In the genomic region with DNA sequence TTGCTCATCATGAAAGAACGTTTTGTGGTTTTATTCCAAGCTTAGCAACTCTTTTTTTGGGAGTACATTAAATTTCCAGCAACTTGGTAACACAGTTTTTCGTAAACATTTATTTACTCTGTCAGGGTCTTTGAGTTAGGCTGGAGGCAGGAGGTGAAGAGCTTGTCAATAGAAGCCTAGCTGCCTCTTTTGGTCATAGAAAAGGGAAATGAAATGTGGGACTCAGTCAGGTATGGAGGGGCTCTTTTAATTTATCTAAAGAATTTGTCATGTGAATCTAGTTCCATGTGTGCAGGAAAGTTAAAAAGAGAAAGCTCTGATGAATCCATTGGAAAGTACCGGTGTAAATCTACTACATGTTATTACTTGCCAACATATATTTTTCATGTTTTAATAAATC, we compare ENCODE assay signal across 25 cellular contexts. TPM values are rescaled to one million over a fixed set of nuclear protein-coding genes. Genes with fewer than 3 reads are reported as not detected.
DNase-seq lines count a peak whose midpoint lies in the region; ATAC-seq and TF ChIP-seq lines count a peak whose summit lies in the region.
"Had no signal": no experiment of that assay in that cellular context is flagged by ENCODE, and none has a peak within 500 bp of the region (broad histone marks: within the 10 kb centered on the region; RNA-seq: fewer than 3 reads in every experiment).

No MANE protein-coding gene starts in this region.

- no peaks in the 10 kb centered on the region for H3K79me2 ChIP-seq in OCI-LY3 (ENCODE audit: low read length)
- no peaks in the 10 kb centered on the region for H3K79me2 ChIP-seq in osteoblast (ENCODE audit: insufficient read depth, low read length)

- peak overlapping the region; percentile 51 for H3K4me3 ChIP-seq in OCI-LY3 (ENCODE audit: low read length)
- H3K4me3 ChIP-seq in tibial artery: no peak overlapping the region
- no peak overlapping the region for H3K4me3 ChIP-seq in osteoblast (ENCODE audit: insufficient read depth, low read length)
- H3K4me3 ChIP-seq: BLaER1, dorsolateral prefrontal cortex, gastrocnemius medialis, psoas muscle, SJCRH30, thyroid gland had no signal

- H3K27me3 Mint-ChIP-seq in stimulated activated naive B cell treated with anti-CD40 and anti-IgM and Interleukin-4, amounts not matched to agents 10 μg/mL and 1 μg/mL and 100 μg/mL, for 72 hours: peaks cover 6 to 23% of the 10 kb centered on the region in 2 donors

- DNase-seq in stimulated activated naive B cell treated with anti-CD40 and anti-IgM and Interleukin-4, amounts not matched to agents 10 μg/mL and 1 μg/mL and 100 μg/mL, for 72 hours: no peak
- DNase-seq in tibial artery: no peak
- DNase-seq in NCI-H1930 (lab: John Stamatoyannopoulos, UW): no peak
- DNase-seq in osteoblast (ENCODE audit: insufficient read length, low spot score, missing footprints): no peak
- DNase-seq: activated CD4-positive, alpha-beta T cell treated with anti-CD3 and anti-CD28 coated beads for 48 hours; DMS 273 treated with DMSO at 0.1 percent for 48 hours; dorsolateral prefrontal cortex; EL; gastrocnemius medialis; midbrain; naive thymus-derived CD4-positive, alpha-beta T cell; NCI-H1694; nucleus accumbens; psoas muscle; SJCRH30; stimulated activated CD8-positive, alpha-beta memory T cell treated with anti-CD3 and anti-CD28 coated beads, Interleukin-4, amount 100 ng/mL, for 48 hours; T-helper 9 cell; thyroid gland had no signal

- H3K4me1 Mint-ChIP-seq in stimulated activated naive B cell treated with anti-CD40 and anti-IgM and Interleukin-4, amounts not matched to agents 10 μg/mL and 1 μg/mL and 100 μg/mL, for 72 hours: peaks cover 5 to 11% of the 10 kb centered on the region in 2 donors
- H3K4me1 Mint-ChIP-seq: naive thymus-derived CD4-positive, alpha-beta T cell had no signal

- H3K4me1 ChIP-seq in OCI-LY3 (ENCODE audit: low read length) (peaks cover 25% of the 10 kb centered on the region), tibial artery (no peaks in the 10 kb centered on the region), osteoblast (ENCODE audit: insufficient read depth, low read length) (no peaks in the 10 kb centered on the region)
- H3K4me1 ChIP-seq: BLaER1, gastrocnemius medialis, psoas muscle, SJCRH30, thyroid gland had no signal

- H3K4me3 Mint-ChIP-seq in stimulated activated naive B cell treated with anti-CD40 and anti-IgM and Interleukin-4, amounts not matched to agents 10 μg/mL and 1 μg/mL and 100 μg/mL, for 72 hours: no peak overlapping the region
- H3K4me3 Mint-ChIP-seq: activated naive CD8-positive, alpha-beta T cell; naive thymus-derived CD4-positive, alpha-beta T cell had no signal

- H2AFZ ChIP-seq in OCI-LY3 (ENCODE audit: low read depth, low read length) (peak overlapping the region; percentile 57), osteoblast (ENCODE audit: low read length) (no peak overlapping the region)

- H3K27ac ChIP-seq in OCI-LY3 (ENCODE audit: low read length) (peak overlapping the region; percentile 60), tibial artery (no peak overlapping the region), osteoblast (ENCODE audit: low read depth, low read length) (no peak overlapping the region)
- H3K27ac ChIP-seq: BLaER1, dorsolateral prefrontal cortex, gastrocnemius medialis, psoas muscle, SJCRH30, thyroid gland, VCaP had no signal

- TF ChIP-seq CTCF in OCI-LY3 (IDR thresholded peaks at IDR 0.05; ENCODE audit: low read depth, low read length): no peak
- TF ChIP-seq CTCF in tibial artery (IDR thresholded peaks at IDR 0.05): no peak
- TF ChIP-seq CTCF in osteoblast (IDR thresholded peaks at IDR 0.05; ENCODE audit: extremely low read depth, low read depth, low read length): no peak

- H4K20me1 ChIP-seq in OCI-LY3 (ENCODE audit: insufficient read depth, low read length) (no peaks in the 10 kb centered on the region), osteoblast (ENCODE audit: insufficient read depth, low read length) (no peaks in the 10 kb centered on the region)
- H4K20me1 ChIP-seq: BLaER1 had no signal

- H3K36me3 ChIP-seq in OCI-LY3 (replicated peaks; ENCODE audit: low read depth, low read length): peaks cover 4% of the 10 kb centered on the region
- H3K36me3 ChIP-seq in tibial artery: no peaks in the 10 kb centered on the region
- H3K36me3 ChIP-seq in osteoblast (ENCODE audit: insufficient read depth, low read length): no peaks in the 10 kb centered on the region
- H3K36me3 ChIP-seq: BLaER1, gastrocnemius medialis, SJCRH30, thyroid gland had no signal

- H3K27ac Mint-ChIP-seq in stimulated activated naive B cell treated with anti-CD40 and anti-IgM and Interleukin-4, amounts not matched to agents 10 μg/mL and 1 μg/mL and 100 μg/mL, for 72 hours: no peak overlapping the region
- H3K27ac Mint-ChIP-seq: activated naive CD8-positive, alpha-beta T cell; naive thymus-derived CD4-positive, alpha-beta T cell had no signal

- intact Hi-C loops in tibial artery (cut with DNase I; ENCODE audit: low total_unique reads): no loop called here

- ATAC-seq in GM18858 (IDR thresholded peaks at IDR 0.05; ENCODE audit: unreplicated experiment): peak; percentile 53
- ATAC-seq in HG02852 (IDR thresholded peaks at IDR 0.05; ENCODE audit: unreplicated experiment): peak; percentile 61
- ATAC-seq in stimulated activated naive B cell treated with anti-CD40 and anti-IgM and Interleukin-4, amounts not matched to agents 10 μg/mL and 1 μg/mL and 100 μg/mL, for 72 hours (replicated peaks): peak; percentile 63 to 64
- ATAC-seq: gastrocnemius medialis; naive thymus-derived CD4-positive, alpha-beta T cell; psoas muscle; sciatic nerve had no signal

- H3K27me3 ChIP-seq in OCI-LY3 (ENCODE audit: low read depth, low read length) (no peaks in the 10 kb centered on the region), tibial artery (no peaks in the 10 kb centered on the region), osteoblast (ENCODE audit: insufficient read depth, low read length) (no peaks in the 10 kb centered on the region)
- H3K27me3 ChIP-seq: BLaER1, dorsolateral prefrontal cortex, gastrocnemius medialis, SJCRH30, thyroid gland had no signal

- no peaks in the 10 kb centered on the region for H3K9me3 Mint-ChIP-seq in stimulated activated naive B cell treated with anti-CD40 and anti-IgM and Interleukin-4, amounts not matched to agents 10 μg/mL and 1 μg/mL and 100 μg/mL, for 72 hours

- H3K4me2 ChIP-seq in OCI-LY3 (ENCODE audit: low read length) (peak overlapping the region; percentile 66), osteoblast (ENCODE audit: insufficient read depth, low read length) (no peak overlapping the region)
- H3K4me2 ChIP-seq: BLaER1 had no signal

- no peaks in the 10 kb centered on the region for H3K9me3 ChIP-seq in OCI-LY3 (ENCODE audit: insufficient read depth, low read length)
- no peaks in the 10 kb centered on the region for H3K9me3 ChIP-seq in tibial artery
- no peaks in the 10 kb centered on the region for H3K9me3 ChIP-seq in osteoblast (ENCODE audit: low read depth, low read length)
- H3K9me3 ChIP-seq: BLaER1, gastrocnemius medialis, psoas muscle, SJCRH30, thyroid gland had no signal

- 0 out of 2 replicates have a peak overlapping the region, but pooled peaks have one; percentile 5 for H3K9ac ChIP-seq in OCI-LY3 (ENCODE audit: low read length)
- H3K9ac ChIP-seq: BLaER1 had no signal

- no peaks in the 10 kb centered on the region for H3K36me3 Mint-ChIP-seq in stimulated activated naive B cell treated with anti-CD40 and anti-IgM and Interleukin-4, amounts not matched to agents 10 μg/mL and 1 μg/mL and 100 μg/mL, for 72 hours
- H3K36me3 Mint-ChIP-seq: activated naive CD8-positive, alpha-beta T cell; naive thymus-derived CD4-positive, alpha-beta T cell had no signal

RNA-seq across cellular contexts. Expression of a gene that starts 45.9 kb away (rescaled TPM):
- total RNA-seq in osteoblast: 18.9 and 22.4 TPM in 2 replicates
